ENCODE assay signal across 21 cellular contexts in genomic region chr2:242024751-242025355, GRCh38.
DNase-seq lines count a peak whose midpoint lies in the region; ATAC-seq and TF ChIP-seq lines count a peak whose summit lies in the region.
"Had no signal": no experiment of that assay in that cellular context is flagged by ENCODE, and none has a peak within 500 bp of the region (broad histone marks: within the 10 kb centered on the region; RNA-seq: fewer than 3 reads in every experiment).

No MANE protein-coding gene starts in this region.

- H3K9me3 ChIP-seq in Peyer's patch (no peaks in the 10 kb centered on the region), spleen (no peaks in the 10 kb centered on the region), colonic mucosa (no peaks in the 10 kb centered on the region)
- H3K9me3 ChIP-seq: Caco-2 had no signal

- H3K4me1 ChIP-seq in Peyer's patch (no peaks in the 10 kb centered on the region), spleen (peaks cover 0 to 5% (median 0%) of the 10 kb centered on the region in 6 donors), colonic mucosa (no peaks in the 10 kb centered on the region)
- H3K4me1 ChIP-seq: Caco-2 had no signal

- ATAC-seq in left lobe of liver (no peak), GM19351 (IDR thresholded peaks at IDR 0.05; ENCODE audit: unreplicated experiment) (no peak)

- H3K9ac ChIP-seq in colonic mucosa (ENCODE audit: low read depth in 2 of 2, low read length in 2 of 2): no peak overlapping the region
- H3K9ac ChIP-seq: GM23248 had no signal

- H3K4me3 ChIP-seq in Peyer's patch (no peak overlapping the region), spleen (no peak overlapping the region), colonic mucosa (no peak overlapping the region), foreskin fibroblast (ENCODE audit: low read depth in 1 of 2, low read length in 2 of 2) (no peak overlapping the region)
- H3K4me3 ChIP-seq: GM23248 had no signal

- H3K27ac ChIP-seq in Peyer's patch (no peak overlapping the region), spleen (no peak overlapping the region), colonic mucosa (no peak overlapping the region)
- H3K27ac ChIP-seq: 22Rv1, GM23248 had no signal

- intact Hi-C loops in spleen (cut with DNase I; ENCODE audit: low total_unique reads) (no loop called here), colonic mucosa (cut with DNase I) (no loop called here)

- H3K36me3 ChIP-seq in Peyer's patch (no peaks in the 10 kb centered on the region), spleen (no peaks in the 10 kb centered on the region), colonic mucosa (no peaks in the 10 kb centered on the region)

- DNase-seq in activated CD8-positive, alpha-beta memory T cell treated with anti-CD3 and anti-CD28 coated beads, Interleukin-2, amount 50 U/mL, for 48 hours: peak; percentile 39
- DNase-seq in activated CD8-positive, alpha-beta memory T cell treated with anti-CD3 and anti-CD28 coated beads for 24 hours: no peak
- DNase-seq in Peyer's patch (peak in 2 of 3 donors; percentile 23 to 34), left lobe of liver (ENCODE audit: low spot score) (peak; percentile 35), spleen (peak; percentile 40), colonic mucosa (no peak), foreskin fibroblast (no peak)
- DNase-seq: Caco-2, GF-D8, GM23248, HCEC 1CT, KBM-7, NCI-H1105 treated with DMSO at 0.1 percent for 48 hours, NCI-H1694 treated with DMSO at 0.1 percent for 48 hours, NCI-H510A treated with DMSO at 0.1 percent for 48 hours, NCI-H82, OCI-M1, RPMI8226, SIG-M5 had no signal

- 79 to 93% (median 85%) methylated on average over 18 of the region's 18 CpGs for WGBS in spleen, 5 donors

- TF ChIP-seq POLR2A in Peyer's patch (IDR thresholded peaks at IDR 0.05) (no peak), spleen (IDR thresholded peaks at IDR 0.05) (no peak)

- no peaks in the 10 kb centered on the region for H3K27me3 ChIP-seq in Peyer's patch
- peaks cover 0 to 71% (median 5%) of the 10 kb centered on the region in 7 donors for H3K27me3 ChIP-seq in spleen (replicated peaks in 1 of 7)
- no peaks in the 10 kb centered on the region for H3K27me3 ChIP-seq in colonic mucosa

- no peak for TF ChIP-seq CTCF in Peyer's patch (IDR thresholded peaks at IDR 0.05)
- TF ChIP-seq CTCF in spleen (IDR thresholded peaks at IDR 0.05 in 8 of 11, conservative IDR thresholded peaks at IDR 0.05 in 3 of 11): no peak
- TF ChIP-seq CTCF in colonic mucosa (IDR thresholded peaks at IDR 0.05): no peak
- TF ChIP-seq CTCF in foreskin fibroblast (IDR thresholded peaks at IDR 0.05; ENCODE audit: low read depth, low read length): no peak

Comparison
In these comparisons a context has a peak if more than half of its experiments do, and no peak if none do; other contexts are left out.
1. DNase-seq: peak in activated CD8-positive, alpha-beta memory T cell treated with anti-CD3 and anti-CD28 coated beads, Interleukin-2, amount 50 U/mL, for 48 hours (single experiment), Peyer's patch (2 of 3), left lobe of liver (single experiment) and spleen (single experiment); none in activated CD8-positive, alpha-beta memory T cell treated with anti-CD3 and anti-CD28 coated beads for 24 hours (single experiment), colonic mucosa (single experiment) and foreskin fibroblast (0 of 2).